ENCODE assay signal across 26 cellular contexts in genomic region chr19:37220383-37220782, GRCh38. TPM values are rescaled to one million over a fixed set of nuclear protein-coding genes. Genes with fewer than 3 reads are reported as not detected.
DNase-seq lines count a peak whose midpoint lies in the region; ATAC-seq and TF ChIP-seq lines count a peak whose summit lies in the region.
"Had no signal": no experiment of that assay in that cellular context is flagged by ENCODE, and none has a peak within 500 bp of the region (broad histone marks: within the 10 kb centered on the region; RNA-seq: fewer than 3 reads in every experiment).

No MANE protein-coding gene starts in this region.

- no peak overlapping the region for H3K27ac ChIP-seq in CD4-positive, alpha-beta T cell (ENCODE audit: low read depth, low read length)
- H3K27ac ChIP-seq: HL-60, RWPE1 had no signal

- peaks cover 60% of the 10 kb centered on the region for H3K36me3 Mint-ChIP-seq in activated CD4-positive, alpha-beta T cell treated with anti-CD3 and anti-CD28 coated beads for 36 hours (ENCODE audit: low read depth)
- H3K36me3 Mint-ChIP-seq in CD4-positive, alpha-beta T cell (ENCODE audit: low read depth), result peaks cover 80% of the 10 kb centered on the region
- peaks cover 63% of the 10 kb centered on the region for H3K36me3 Mint-ChIP-seq in activated T-helper 2 cell treated with anti-CD3 and anti-CD28 coated beads, Interferon-gamma antibody, Interleukin-2, Interleukin-4, amounts not matched to agents 10 μg/mL and 5 μg/mL and 100 μg/mL, durations not matched to agents 14 hours and 24 hours and 36 hours (ENCODE audit: low read depth)
- peaks cover 32% of the 10 kb centered on the region for H3K36me3 Mint-ChIP-seq in natural killer cell treated with Interleukin-12 subunit alpha and Interleukin-12 subunit beta and Interleukin-15 and Interleukin-18, amount 100 ng/mL, for 72 hours

- peaks cover 21% of the 10 kb centered on the region for H3K9me3 ChIP-seq in CD4-positive, alpha-beta T cell (ENCODE audit: control insufficient read depth, low read length)

- H3K4me1 Mint-ChIP-seq in activated CD4-positive, alpha-beta T cell treated with anti-CD3 and anti-CD28 coated beads for 36 hours, result peaks cover 24% of the 10 kb centered on the region
- H3K4me1 Mint-ChIP-seq in CD4-positive, alpha-beta T cell (ENCODE audit: low read depth), result peaks cover 42% of the 10 kb centered on the region
- peaks cover 11% of the 10 kb centered on the region for H3K4me1 Mint-ChIP-seq in activated T-helper 2 cell treated with anti-CD3 and anti-CD28 coated beads, Interferon-gamma antibody, Interleukin-2, Interleukin-4, amounts not matched to agents 10 μg/mL and 5 μg/mL and 100 μg/mL, durations not matched to agents 14 hours and 24 hours and 36 hours (ENCODE audit: low read depth)
- H3K4me1 Mint-ChIP-seq in natural killer cell treated with Interleukin-12 subunit alpha and Interleukin-12 subunit beta and Interleukin-15 and Interleukin-18, amount 100 ng/mL, for 72 hours (ENCODE audit: low read depth in 2 of 2), result peaks cover 24 to 26% of the 10 kb centered on the region in 2 donors

- ATAC-seq in activated CD4-positive, alpha-beta T cell treated with anti-CD3 and anti-CD28 coated beads for 36 hours, result no peak
- ATAC-seq in CD4-positive, alpha-beta T cell (ENCODE audit: poor library complexity), result no peak
- no peak for ATAC-seq in natural killer cell treated with Interleukin-12 subunit alpha and Interleukin-12 subunit beta and Interleukin-15 and Interleukin-18, amount 100 ng/mL, for 72 hours
- ATAC-seq in HG03354 (IDR thresholded peaks at IDR 0.05; ENCODE audit: poor library complexity, severe bottlenecking, unreplicated experiment), result no peak
- ATAC-seq in GM19397 (IDR thresholded peaks at IDR 0.05; ENCODE audit: unreplicated experiment), result no peak
- ATAC-seq: HepG2 had no signal

- DNase-seq in activated CD4-positive, alpha-beta T cell treated with anti-CD3 and anti-CD28 coated beads for 36 hours, result no peak
- DNase-seq in activated CD4-positive, alpha-beta T cell treated with anti-CD3 and anti-CD28 coated beads, Interleukin-2, amount 50 U/mL, for 1 hour, result no peak
- no peak for DNase-seq in CD4-positive, alpha-beta T cell
- DNase-seq in activated T-helper 2 cell treated with anti-CD3 and anti-CD28 coated beads, Interferon-gamma antibody, Interleukin-2, Interleukin-4, amounts not matched to agents 10 μg/mL and 5 μg/mL and 100 μg/mL, durations not matched to agents 14 hours and 24 hours and 36 hours (ENCODE audit: low spot score), result no peak
- no peak for DNase-seq in natural killer cell treated with Interleukin-12 subunit alpha and Interleukin-12 subunit beta and Interleukin-15 and Interleukin-18, amount 100 ng/mL, for 72 hours (ENCODE audit: low spot score)
- DNase-seq in NCI-H69 (lab: John Stamatoyannopoulos, UW), result no peak
- DNase-seq: 8988T; AML-193; C1 segment of cervical spinal cord; DMS53; EL; GF-D8; KBM-7; NCI-H1092; NCI-H1436; NCI-H1930; NCI-H2227 treated with DMSO at 0.1 percent for 48 hours; NCI-H510A; NCI-H774; NK-92 treated with Interleukin-12 subunit alpha and Interleukin-12 subunit beta, amount 100 ng/mL, for 24 hours; SHP77 treated with DMSO at 0.1 percent for 48 hours had no signal

- POLR2A ChIA-PET in activated CD4-positive, alpha-beta T cell treated with anti-CD3 and anti-CD28 coated beads for 36 hours (lab: Charles Lee), result no interaction called here
- POLR2A ChIA-PET in CD4-positive, alpha-beta T cell (lab: Charles Lee), result no interaction called here

- CTCF ChIA-PET in activated CD4-positive, alpha-beta T cell treated with anti-CD3 and anti-CD28 coated beads for 36 hours (lab: Charles Lee), result no interaction called here
- CTCF ChIA-PET in CD4-positive, alpha-beta T cell (lab: Charles Lee), result no interaction called here

- intact Hi-C loops in activated CD4-positive, alpha-beta T cell treated with anti-CD3 and anti-CD28 coated beads for 36 hours (cut with DNase I, micrococcal nuclease), result no loop called here
- intact Hi-C loops in CD4-positive, alpha-beta T cell (cut with DNase I, micrococcal nuclease), result no loop called here
- intact Hi-C loops in activated T-helper 2 cell treated with anti-CD3 and anti-CD28 coated beads, Interferon-gamma antibody, Interleukin-2, Interleukin-4, amounts not matched to agents 10 μg/mL and 5 μg/mL and 100 μg/mL, durations not matched to agents 14 hours and 24 hours and 36 hours (cut with micrococcal nuclease), result no loop called here

- no peak for TF ChIP-seq CTCF in CD4-positive, alpha-beta T cell (IDR thresholded peaks at IDR 0.05)

- H3K27ac Mint-ChIP-seq in activated CD4-positive, alpha-beta T cell treated with anti-CD3 and anti-CD28 coated beads for 36 hours, result no peak overlapping the region
- no peak overlapping the region for H3K27ac Mint-ChIP-seq in CD4-positive, alpha-beta T cell
- no peak overlapping the region for H3K27ac Mint-ChIP-seq in activated T-helper 2 cell treated with anti-CD3 and anti-CD28 coated beads, Interferon-gamma antibody, Interleukin-2, Interleukin-4, amounts not matched to agents 10 μg/mL and 5 μg/mL and 100 μg/mL, durations not matched to agents 14 hours and 24 hours and 36 hours
- H3K27ac Mint-ChIP-seq in natural killer cell treated with Interleukin-12 subunit alpha and Interleukin-12 subunit beta and Interleukin-15 and Interleukin-18, amount 100 ng/mL, for 72 hours, result peak overlapping the region; percentile 87 to 92

- no peaks in the 10 kb centered on the region for H3K27me3 ChIP-seq in CD4-positive, alpha-beta T cell (ENCODE audit: control insufficient read depth, insufficient read depth, low read length)

- H3K4me3 Mint-ChIP-seq in activated CD4-positive, alpha-beta T cell treated with anti-CD3 and anti-CD28 coated beads for 36 hours, result peak overlapping the region; percentile 93
- peak overlapping the region; percentile 93 for H3K4me3 Mint-ChIP-seq in CD4-positive, alpha-beta T cell
- peak overlapping the region; percentile 61 for H3K4me3 Mint-ChIP-seq in activated T-helper 2 cell treated with anti-CD3 and anti-CD28 coated beads, Interferon-gamma antibody, Interleukin-2, Interleukin-4, amounts not matched to agents 10 μg/mL and 5 μg/mL and 100 μg/mL, durations not matched to agents 14 hours and 24 hours and 36 hours (ENCODE audit: low read depth)
- peak overlapping the region; percentile 98 for H3K4me3 Mint-ChIP-seq in natural killer cell treated with Interleukin-12 subunit alpha and Interleukin-12 subunit beta and Interleukin-15 and Interleukin-18, amount 100 ng/mL, for 72 hours

- peaks cover 16% of the 10 kb centered on the region for H3K9me3 Mint-ChIP-seq in activated CD4-positive, alpha-beta T cell treated with anti-CD3 and anti-CD28 coated beads for 36 hours (ENCODE audit: low read depth)
- peaks cover 8% of the 10 kb centered on the region for H3K9me3 Mint-ChIP-seq in CD4-positive, alpha-beta T cell
- H3K9me3 Mint-ChIP-seq in activated T-helper 2 cell treated with anti-CD3 and anti-CD28 coated beads, Interferon-gamma antibody, Interleukin-2, Interleukin-4, amounts not matched to agents 10 μg/mL and 5 μg/mL and 100 μg/mL, durations not matched to agents 14 hours and 24 hours and 36 hours, result peaks cover 44% of the 10 kb centered on the region
- peaks cover 5% of the 10 kb centered on the region for H3K9me3 Mint-ChIP-seq in natural killer cell treated with Interleukin-12 subunit alpha and Interleukin-12 subunit beta and Interleukin-15 and Interleukin-18, amount 100 ng/mL, for 72 hours

- no peaks in the 10 kb centered on the region for H3K27me3 Mint-ChIP-seq in activated CD4-positive, alpha-beta T cell treated with anti-CD3 and anti-CD28 coated beads for 36 hours
- H3K27me3 Mint-ChIP-seq in CD4-positive, alpha-beta T cell, result no peaks in the 10 kb centered on the region
- H3K27me3 Mint-ChIP-seq in activated T-helper 2 cell treated with anti-CD3 and anti-CD28 coated beads, Interferon-gamma antibody, Interleukin-2, Interleukin-4, amounts not matched to agents 10 μg/mL and 5 μg/mL and 100 μg/mL, durations not matched to agents 14 hours and 24 hours and 36 hours (ENCODE audit: low read depth), result no peaks in the 10 kb centered on the region
- H3K27me3 Mint-ChIP-seq in natural killer cell treated with Interleukin-12 subunit alpha and Interleukin-12 subunit beta and Interleukin-15 and Interleukin-18, amount 100 ng/mL, for 72 hours, result no peaks in the 10 kb centered on the region

RNA-seq across cellular contexts. Expression of gene ZNF383, which starts 2.4 kb away (rescaled TPM):
- total RNA-seq in activated CD4-positive, alpha-beta T cell treated with anti-CD3 and anti-CD28 coated beads for 36 hours, result 1 to 10 TPM; 8.5 to 9.2 TPM
- total RNA-seq in CD4-positive, alpha-beta T cell, result 10 to 100 TPM; 13.1 to 15.7 TPM
- 5.2 and 7.4 TPM in 2 replicates for total RNA-seq in activated T-helper 2 cell treated with anti-CD3 and anti-CD28 coated beads, Interferon-gamma antibody, Interleukin-2, Interleukin-4, amounts not matched to agents 10 μg/mL and 5 μg/mL and 100 μg/mL, durations not matched to agents 14 hours and 24 hours and 36 hours
- total RNA-seq in natural killer cell treated with Interleukin-12 subunit alpha and Interleukin-12 subunit beta and Interleukin-15 and Interleukin-18, amount 100 ng/mL, for 72 hours, result 10 to 100 TPM; 12.1 to 13.4 TPM

RNA-seq across cellular contexts. Expression of gene ZNF585B, which starts 10.0 kb away (rescaled TPM):
- total RNA-seq in activated CD4-positive, alpha-beta T cell treated with anti-CD3 and anti-CD28 coated beads for 36 hours, result 10 to 100 TPM; 10.4 to 11.2 TPM
- total RNA-seq in CD4-positive, alpha-beta T cell, result 1 to 10 TPM; 6.1 to 6.4 TPM
- total RNA-seq in activated T-helper 2 cell treated with anti-CD3 and anti-CD28 coated beads, Interferon-gamma antibody, Interleukin-2, Interleukin-4, amounts not matched to agents 10 μg/mL and 5 μg/mL and 100 μg/mL, durations not matched to agents 14 hours and 24 hours and 36 hours, result 2.4 and 3.0 TPM in 2 replicates
- 10 to 100 TPM in 1 of 2 donors, 1 to 10 TPM in 1; 5.8 to 17.4 TPM for total RNA-seq in natural killer cell treated with Interleukin-12 subunit alpha and Interleukin-12 subunit beta and Interleukin-15 and Interleukin-18, amount 100 ng/mL, for 72 hours

RNA-seq across cellular contexts. Expression of gene ZNF585A, which starts 47.9 kb away (rescaled TPM):
- 1 to 10 TPM; 8.7 to 9.8 TPM for total RNA-seq in activated CD4-positive, alpha-beta T cell treated with anti-CD3 and anti-CD28 coated beads for 36 hours
- total RNA-seq in CD4-positive, alpha-beta T cell, result 1 to 10 TPM; 4.5 to 4.6 TPM
- total RNA-seq in activated T-helper 2 cell treated with anti-CD3 and anti-CD28 coated beads, Interferon-gamma antibody, Interleukin-2, Interleukin-4, amounts not matched to agents 10 μg/mL and 5 μg/mL and 100 μg/mL, durations not matched to agents 14 hours and 24 hours and 36 hours, result 4.1 and 4.2 TPM in 2 replicates
- 10 to 100 TPM in 1 of 2 donors, 1 to 10 TPM in 1; 8.1 to 13.3 TPM for total RNA-seq in natural killer cell treated with Interleukin-12 subunit alpha and Interleukin-12 subunit beta and Interleukin-15 and Interleukin-18, amount 100 ng/mL, for 72 hours

Comparison
In these comparisons a context has a peak if more than half of its experiments do, and no peak if none do; other contexts are left out.
1. H3K27ac Mint-ChIP-seq: peak in natural killer cell treated with Interleukin-12 subunit alpha and Interleukin-12 subunit beta and Interleukin-15 and Interleukin-18, amount 100 ng/mL, for 72 hours (2 of 2); none in activated CD4-positive, alpha-beta T cell treated with anti-CD3 and anti-CD28 coated beads for 36 hours (single experiment), CD4-positive, alpha-beta T cell (single experiment) and activated T-helper 2 cell treated with anti-CD3 and anti-CD28 coated beads, Interferon-gamma antibody, Interleukin-2, Interleukin-4, amounts not matched to agents 10 μg/mL and 5 μg/mL and 100 μg/mL, durations not matched to agents 14 hours and 24 hours and 36 hours (single experiment).
2. Peak in every context shown above with its lines, with median percentiles within 50 percentile points of each other: H3K4me3 Mint-ChIP-seq.